ENCODE assay signal across 11 cellular contexts in the genomic region with DNA sequence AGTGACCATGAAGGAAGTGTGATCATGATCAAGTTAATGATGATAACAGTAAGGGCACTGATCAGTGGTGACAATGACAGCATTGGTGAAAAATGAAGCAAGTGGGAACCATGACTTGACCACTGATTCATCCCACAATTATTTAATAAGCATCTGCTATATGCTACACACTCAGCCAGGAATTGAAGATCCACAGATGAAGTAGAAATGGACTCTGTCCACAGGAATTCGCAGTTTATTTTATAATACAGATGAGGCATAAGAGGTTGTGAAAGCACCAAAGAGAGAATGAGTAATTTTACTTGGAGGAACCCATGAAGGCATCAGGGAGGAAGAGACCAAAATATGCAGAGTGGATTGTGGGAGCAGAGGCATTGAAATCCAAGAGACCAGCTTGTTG. TPM values are rescaled to one million over a fixed set of nuclear protein-coding genes. Genes with fewer than 3 reads are reported as not detected.
A peak's percentile ranks its signal among the peaks of the same experiment; 100 is the strongest.
DNase-seq lines count a peak whose midpoint lies in the region; ATAC-seq and TF ChIP-seq lines count a peak whose summit lies in the region.
"Had no signal": no experiment of that assay in that cellular context is flagged by ENCODE, and none has a peak within 500 bp of the region (broad histone marks: within the 10 kb centered on the region; RNA-seq: fewer than 3 reads in every experiment).

No MANE protein-coding gene starts in this region.

- no peaks in the 10 kb centered on the region for H3K36me3 ChIP-seq in brain microvascular endothelial cell (replicated peaks)
- no peaks in the 10 kb centered on the region for H3K36me3 ChIP-seq in kidney epithelial cell (ENCODE audit: control insufficient read depth, insufficient read depth, low read length)

- POLR2A ChIA-PET in HEK293T (lab: Yijun Ruan, JAX) = interaction anchor here (0.9 kb wide), 1 partner anchor 136 kb away, joined by 3 read pairs; no protein-coding TSS in a partner anchor

- DNase-seq in AG20443 (ENCODE audit: low spot score) (peak; percentile 80), LoVo (ENCODE audit: low spot score) (peak; percentile 30), brain microvascular endothelial cell (peak; percentile 87), kidney epithelial cell (ENCODE audit: low read depth) (peak; percentile 49), right cardiac atrium (no peak), NCI-H146 treated with DMSO at 0.1 percent for 48 hours (lab: John Stamatoyannopoulos, UW; ENCODE audit: unreplicated experiment) (no peak), HEK293T (ENCODE audit: extremely low spot score) (no peak), NCI-H446 (lab: John Stamatoyannopoulos, UW) (no peak)
- DNase-seq: anterior cingulate cortex; CD4-positive, alpha-beta T cell; retina had no signal

- H3K4me1 ChIP-seq in right cardiac atrium (ENCODE audit: control insufficient read depth, insufficient read depth, low read length) = peaks cover 3% of the 10 kb centered on the region

- CTCF ChIA-PET in HEK293T (lab: Yijun Ruan, JAX) = interaction anchor here (1.1 kb wide), 1 partner anchor 113 kb away, joined by 5 read pairs; no protein-coding TSS in a partner anchor

- 88% methylated on average over 1 of the region's 1 CpG for WGBS in right cardiac atrium

- in situ Hi-C loops in brain microvascular endothelial cell (cut with HindIII; ENCODE audit: low pct_ligation_motif_present, low sequenced_read_pairs) = loop anchor here (25.0 kb wide), 1 partner anchor 210 kb away; a partner anchor contains a TSS

- H3K27ac ChIP-seq in brain microvascular endothelial cell (peak overlapping the region; percentile 37), right cardiac atrium (ENCODE audit: low read length) (no peak overlapping the region)

- ATAC-seq in right cardiac atrium = no peak

- intact Hi-C loops in right cardiac atrium (cut with DNase I) = loop anchor here in 1 of 4 donors (5.0 kb wide), 1 partner anchor 140 kb away; a partner anchor contains a TSS

- TF ChIP-seq CTCF in brain microvascular endothelial cell (IDR thresholded peaks at IDR 0.05; ENCODE audit: low read depth, low read length, missing control alignments) (no peak), kidney epithelial cell (IDR thresholded peaks at IDR 0.05; ENCODE audit: insufficient read depth, low read length, poor library complexity, severe bottlenecking) (no peak)

- H3K4me3 ChIP-seq in brain microvascular endothelial cell (ENCODE audit: low read depth, low read length) (no peak overlapping the region), kidney epithelial cell (ENCODE audit: low read depth, low read length) (no peak overlapping the region), right cardiac atrium (ENCODE audit: low read length) (no peak overlapping the region)

- H3K27me3 ChIP-seq in brain microvascular endothelial cell (replicated peaks) (no peaks in the 10 kb centered on the region), kidney epithelial cell (ENCODE audit: control insufficient read depth, insufficient read depth, low read length) (peaks cover 3% of the 10 kb centered on the region), right cardiac atrium (ENCODE audit: control insufficient read depth, insufficient read depth) (no peaks in the 10 kb centered on the region)

- no peaks in the 10 kb centered on the region for H3K9me3 ChIP-seq in right cardiac atrium (ENCODE audit: control insufficient read depth, low read length)

TF ChIP-seq in HEK293T, 16 proteins besides CTCF, POLR2A, EP300 and RAD21:
- TF ChIP-seq, protein P1, sequence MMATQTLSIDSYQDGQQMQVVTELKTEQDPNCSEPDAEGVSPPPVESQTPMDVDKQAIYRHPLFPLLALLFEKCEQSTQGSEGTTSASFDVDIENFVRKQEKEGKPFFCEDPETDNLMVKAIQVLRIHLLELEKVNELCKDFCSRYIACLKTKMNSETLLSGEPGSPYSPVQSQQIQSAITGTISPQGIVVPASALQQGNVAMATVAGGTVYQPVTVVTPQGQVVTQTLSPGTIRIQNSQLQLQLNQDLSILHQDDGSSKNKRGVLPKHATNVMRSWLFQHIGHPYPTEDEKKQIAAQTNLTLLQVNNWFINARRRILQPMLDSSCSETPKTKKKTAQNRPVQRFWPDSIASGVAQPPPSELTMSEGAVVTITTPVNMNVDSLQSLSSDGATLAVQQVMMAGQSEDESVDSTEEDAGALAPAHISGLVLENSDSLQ (IDR thresholded peaks at IDR 0.05) = no peak
- TF ChIP-seq TARDBP (IDR thresholded peaks at IDR 0.05) = no peak
- TF ChIP-seq ZNF384 (IDR thresholded peaks at IDR 0.05) = no peak
- no peak for TF ChIP-seq FOXK2 (IDR thresholded peaks at IDR 0.05)

RNA-seq across cellular contexts. Expression of a gene that starts 33.8 kb away (rescaled TPM):
- total RNA-seq in kidney epithelial cell (66.5 and 67.1 TPM in 2 replicates), right cardiac atrium (10 to 100 TPM; 16.8 to 20.7 (median 18.6) TPM)
- polyA plus RNA-seq in right cardiac atrium = 26.3 TPM

RNA-seq across cellular contexts. Expression of a gene that starts 57.3 kb away (rescaled TPM):
- 63.8 and 64.8 TPM in 2 replicates for total RNA-seq in kidney epithelial cell
- 10 to 100 TPM; 55.1 to 68.2 (median 57.1) TPM for total RNA-seq in right cardiac atrium
- polyA plus RNA-seq in right cardiac atrium = 23.0 TPM

RNA-seq across cellular contexts. Expression of a gene that starts 57.9 kb away (rescaled TPM):
- total RNA-seq in kidney epithelial cell (514 and 645 TPM in 2 replicates), right cardiac atrium (100 to 1,000 TPM; 425 to 572 (median 530) TPM)
- 405 TPM for polyA plus RNA-seq in right cardiac atrium

Comparison
In these comparisons a context has a peak if more than half of its experiments do, and no peak if none do; other contexts are left out.
1. DNase-seq: peak in AG20443 (single experiment), LoVo (single experiment), brain microvascular endothelial cell (single experiment) and kidney epithelial cell (single experiment); none in right cardiac atrium (0 of 3), NCI-H146 treated with DMSO at 0.1 percent for 48 hours (single experiment), HEK293T (single experiment) and NCI-H446 (0 of 2).